Comparison of ENCODE assay signal across 9 cellular contexts in the genomic region with DNA sequence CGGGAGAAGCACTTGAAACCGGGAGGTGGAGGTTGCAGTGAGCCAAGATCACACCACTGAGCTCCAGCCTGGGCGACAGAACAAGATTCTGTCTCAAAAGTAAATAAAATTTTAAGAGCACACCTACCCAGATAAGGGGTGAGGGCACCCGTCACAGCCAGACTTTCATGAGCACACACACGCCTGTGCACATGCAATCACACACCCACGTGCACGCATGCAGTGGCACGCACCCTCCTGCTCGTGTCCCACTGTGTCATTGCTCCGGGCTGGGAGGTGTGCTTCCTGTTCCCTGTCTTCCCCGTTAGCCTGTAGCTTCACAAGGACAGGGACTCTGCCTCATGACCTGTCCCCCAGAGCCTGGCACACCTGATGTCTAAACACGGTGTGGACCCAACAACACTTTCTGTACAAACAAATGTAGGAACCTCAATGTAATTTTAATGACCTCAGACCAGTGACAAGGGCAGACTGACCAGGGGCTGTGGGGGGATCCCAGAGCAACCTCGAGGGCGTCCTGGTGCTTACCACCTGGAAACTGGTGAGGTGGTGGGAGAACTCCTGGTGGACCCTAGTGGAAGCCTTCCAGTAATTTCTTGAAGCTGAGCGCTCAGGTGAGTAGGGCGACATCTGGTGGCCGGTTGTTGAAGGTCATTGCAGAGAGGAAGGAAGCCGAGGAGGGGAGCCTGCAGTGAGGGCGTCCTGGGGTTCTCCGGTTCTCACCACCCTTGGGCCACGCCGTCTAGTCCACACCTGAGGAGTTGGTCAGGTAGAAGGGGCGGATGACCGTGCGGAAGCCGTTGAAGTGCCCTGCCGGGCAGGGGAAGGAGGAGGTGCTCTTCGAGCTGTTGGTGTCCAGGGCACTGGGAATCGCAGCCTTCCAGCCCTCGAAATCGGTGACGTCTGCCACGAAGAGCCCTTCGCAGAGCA. TPM values are rescaled to one million over a fixed set of nuclear protein-coding genes. Genes with fewer than 3 reads are reported as not detected.
DNase-seq lines count a peak whose midpoint lies in the region; ATAC-seq, FAIRE-seq and TF ChIP-seq lines count a peak whose summit lies in the region.
"Had no signal": no experiment of that assay in that cellular context is flagged by ENCODE, and none has a peak within 500 bp of the region (broad histone marks: within the 10 kb centered on the region; RNA-seq: fewer than 3 reads in every experiment).

No MANE protein-coding gene starts in this region.

- H3K4me1 ChIP-seq in subcutaneous abdominal adipose tissue (ENCODE audit: control insufficient read depth in 5 of 5, insufficient read depth in 5 of 5, low read length in 5 of 5): peaks cover 0 to 50% (median 38%) of the 10 kb centered on the region in 5 donors

- H3K9me3 Mint-ChIP-seq in neural crest cell: no peaks in the 10 kb centered on the region

- no peak for ATAC-seq in GM18498 (IDR thresholded peaks at IDR 0.05; ENCODE audit: unreplicated experiment)

- no peaks in the 10 kb centered on the region for H3K36me3 Mint-ChIP-seq in neural crest cell (ENCODE audit: low read depth)
- H3K36me3 Mint-ChIP-seq: activated naive CD8-positive, alpha-beta T cell had no signal

- peak; percentile 92 for DNase-seq in D721Med (ENCODE audit: insufficient read length, low spot score)
- DNase-seq in SHP77 (lab: John Stamatoyannopoulos, UW): peak; percentile 75 to 76
- DNase-seq in activated T-helper 1 cell treated with anti-CD3 and anti-CD28 coated beads, Interleukin-2, amount 50 U/mL, for 16 hours (ENCODE audit: low read depth in 1 of 2, low spot score in 1 of 2): peak; percentile 49 to 73
- peak; percentile 75 for DNase-seq in fibroblast of peridontal ligament (ENCODE audit: extremely low read depth)
- DNase-seq in neural crest cell (ENCODE audit: low read depth, low spot score): peak; percentile 91

- H3K27me3 Mint-ChIP-seq in neural crest cell (ENCODE audit: low read depth): no peaks in the 10 kb centered on the region
- H3K27me3 Mint-ChIP-seq: activated naive CD8-positive, alpha-beta T cell had no signal

- H3K27me3 ChIP-seq in subcutaneous abdominal adipose tissue (ENCODE audit: control insufficient read depth in 5 of 5, insufficient read depth in 4 of 5, low read length in 5 of 5): no peaks in the 10 kb centered on the region

- H3K9me3 ChIP-seq in subcutaneous abdominal adipose tissue (ENCODE audit: control insufficient read depth in 5 of 5, low read length in 5 of 5): no peaks in the 10 kb centered on the region

- H3K27ac ChIP-seq in subcutaneous abdominal adipose tissue (ENCODE audit: low read depth, low read length): peak overlapping the region; percentile 7

- H3K4me3 Mint-ChIP-seq in neural crest cell: no peak overlapping the region
- H3K4me3 Mint-ChIP-seq: activated naive CD8-positive, alpha-beta T cell had no signal

- H3K27ac Mint-ChIP-seq in neural crest cell (ENCODE audit: unreplicated experiment): peak overlapping the region; percentile 95
- H3K27ac Mint-ChIP-seq: activated naive CD8-positive, alpha-beta T cell had no signal

- no peak for FAIRE-seq in D721Med (lab: Jason Lieb, UNC)

- peaks cover 0 to 47% (median 26%) of the 10 kb centered on the region in 5 donors for H3K36me3 ChIP-seq in subcutaneous abdominal adipose tissue (ENCODE audit: control insufficient read depth in 5 of 5, insufficient read depth in 5 of 5, low read length in 5 of 5)

- H3K4me3 ChIP-seq in subcutaneous abdominal adipose tissue (ENCODE audit: low read depth in 1 of 5, low read length in 5 of 5): peak overlapping the region in 1 of 5 donors; percentile 0

- peaks cover 15% of the 10 kb centered on the region for H3K4me1 Mint-ChIP-seq in neural crest cell

- peak overlapping the region in 2 of 5 donors; percentile 21 for H3K9ac ChIP-seq in subcutaneous abdominal adipose tissue (ENCODE audit: low read length in 5 of 5)

- TF ChIP-seq CTCF in D721Med (IDR thresholded peaks at IDR 0.05; ENCODE audit: insufficient read depth, missing control alignments) (peak; percentile 95), LNCAP (IDR thresholded peaks at IDR 0.05) (peak; percentile 87), neural crest cell (conservative IDR thresholded peaks at IDR 0.05) (peak; percentile 95)

RNA-seq across cellular contexts. Expression of gene LGALS3BP, which starts 8.6 kb away (rescaled TPM):
- 21.7 and 24.3 TPM in 2 replicates for total RNA-seq in neural crest cell

RNA-seq across cellular contexts. Expression of gene CANT1, which starts 38.5 kb away (rescaled TPM):
- total RNA-seq in neural crest cell: 62.1 and 63.8 TPM in 2 replicates

RNA-seq across cellular contexts. Expression of gene TIMP2, which starts 45.9 kb away (rescaled TPM):
- total RNA-seq in neural crest cell: 58.5 and 60.2 TPM in 2 replicates

RNA-seq across cellular contexts. Expression of gene C1QTNF1, which starts 52.9 kb away (rescaled TPM):
- 0.89 and 1.0 TPM in 2 replicates for total RNA-seq in neural crest cell
